Comparison of ENCODE assay signal across 8 cellular contexts in the genomic region with DNA sequence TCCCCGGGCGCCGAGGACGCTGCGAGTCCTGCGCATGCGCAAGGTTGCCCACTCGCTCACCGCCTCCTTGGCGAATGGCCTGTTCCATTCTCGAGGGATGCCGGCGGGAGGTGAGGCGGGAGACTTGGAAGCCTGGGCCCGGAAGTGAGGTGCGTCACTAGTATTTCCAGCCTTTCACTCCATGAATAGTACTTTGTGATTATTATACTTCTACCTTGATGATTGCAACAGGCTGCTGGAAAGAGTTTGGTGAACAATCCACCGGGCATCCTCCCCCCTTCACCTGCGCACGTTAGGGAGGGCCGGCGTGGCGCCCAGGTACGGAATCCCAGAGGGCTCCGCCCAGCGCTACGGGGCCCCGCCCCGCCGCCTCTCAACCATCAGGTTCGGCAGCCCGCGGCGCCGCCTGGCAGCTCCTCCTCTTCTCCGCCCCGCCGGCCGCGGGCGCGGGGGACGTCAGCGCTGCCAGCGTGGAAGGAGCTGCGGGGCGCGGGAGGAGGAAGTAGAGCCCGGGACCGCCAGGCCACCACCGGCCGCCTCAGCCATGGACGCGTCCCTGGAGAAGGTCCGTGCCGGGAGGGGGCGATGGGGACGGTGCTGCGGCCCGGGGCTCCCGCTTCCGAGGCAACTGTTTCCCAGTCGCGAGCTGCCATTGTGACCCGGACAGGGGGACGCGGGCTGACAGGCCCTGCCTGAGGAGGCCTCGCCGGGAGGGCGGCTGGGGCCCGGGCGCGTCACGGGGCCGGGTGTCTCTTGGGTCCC. TPM values are rescaled to one million over a fixed set of nuclear protein-coding genes. Genes with fewer than 3 reads are reported as not detected.
DNase-seq lines count a peak whose midpoint lies in the region; ATAC-seq and TF ChIP-seq lines count a peak whose summit lies in the region.
"Not testable (repeated sequence)": the region's sequence is repeated elsewhere in the genome, so short reads cannot be mapped to it uniquely, and the experiment has no call there.

A gene with protein sequence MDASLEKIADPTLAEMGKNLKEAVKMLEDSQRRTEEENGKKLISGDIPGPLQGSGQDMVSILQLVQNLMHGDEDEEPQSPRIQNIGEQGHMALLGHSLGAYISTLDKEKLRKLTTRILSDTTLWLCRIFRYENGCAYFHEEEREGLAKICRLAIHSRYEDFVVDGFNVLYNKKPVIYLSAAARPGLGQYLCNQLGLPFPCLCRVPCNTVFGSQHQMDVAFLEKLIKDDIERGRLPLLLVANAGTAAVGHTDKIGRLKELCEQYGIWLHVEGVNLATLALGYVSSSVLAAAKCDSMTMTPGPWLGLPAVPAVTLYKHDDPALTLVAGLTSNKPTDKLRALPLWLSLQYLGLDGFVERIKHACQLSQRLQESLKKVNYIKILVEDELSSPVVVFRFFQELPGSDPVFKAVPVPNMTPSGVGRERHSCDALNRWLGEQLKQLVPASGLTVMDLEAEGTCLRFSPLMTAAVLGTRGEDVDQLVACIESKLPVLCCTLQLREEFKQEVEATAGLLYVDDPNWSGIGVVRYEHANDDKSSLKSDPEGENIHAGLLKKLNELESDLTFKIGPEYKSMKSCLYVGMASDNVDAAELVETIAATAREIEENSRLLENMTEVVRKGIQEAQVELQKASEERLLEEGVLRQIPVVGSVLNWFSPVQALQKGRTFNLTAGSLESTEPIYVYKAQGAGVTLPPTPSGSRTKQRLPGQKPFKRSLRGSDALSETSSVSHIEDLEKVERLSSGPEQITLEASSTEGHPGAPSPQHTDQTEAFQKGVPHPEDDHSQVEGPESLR (plus strand): TSS at position 371 of the 762 bp plus-strand sequence. CDS start 174 bp downstream, at position 545.

- H3K4me1 Mint-ChIP-seq in activated T-cell treated with anti-CD3 and anti-CD28 coated beads, Interleukin-2, amount 50 U/mL, for 24 hours (ENCODE audit: low read depth), result peaks cover 29% of the 10 kb centered on the region

- peak; percentile 90 for ATAC-seq in GM21723 (IDR thresholded peaks at IDR 0.05; ENCODE audit: unreplicated experiment)

- H3K9me3 Mint-ChIP-seq in activated T-cell treated with anti-CD3 and anti-CD28 coated beads, Interleukin-2, amount 50 U/mL, for 24 hours, result not testable (repeated sequence)

- H3K4me3 Mint-ChIP-seq in activated T-cell treated with anti-CD3 and anti-CD28 coated beads, Interleukin-2, amount 50 U/mL, for 24 hours, result peak within 1 kb of the TSS; percentile 92

- H3K27ac ChIP-seq in esophagus (ENCODE audit: low read depth in 2 of 2, low read length in 1 of 2), result peak within 1 kb of the TSS; percentile 94 to 98

- peaks cover 24% of the 10 kb centered on the region for H3K36me3 Mint-ChIP-seq in activated T-cell treated with anti-CD3 and anti-CD28 coated beads, Interleukin-2, amount 50 U/mL, for 24 hours (ENCODE audit: low read depth)

- H3K27ac Mint-ChIP-seq in activated T-cell treated with anti-CD3 and anti-CD28 coated beads, Interleukin-2, amount 50 U/mL, for 24 hours, result peak within 1 kb of the TSS; percentile 94

- H3K36me3 ChIP-seq in esophagus (ENCODE audit: control insufficient read depth in 2 of 2, insufficient read depth in 2 of 2, low read length in 1 of 2); mucosa of stomach (ENCODE audit: control insufficient read depth, insufficient read depth, low read length): not testable (repeated sequence)

- DNase-seq in DMS53 (lab: John Stamatoyannopoulos, UW), result peak; percentile 99
- DNase-seq in KG1 (lab: John Stamatoyannopoulos, UW), result peak; percentile 98
- peak; percentile 100 for DNase-seq in activated T-cell treated with anti-CD3 and anti-CD28 coated beads, Interleukin-2, amount 50 U/mL, for 24 hours
- peak; percentile 97 for DNase-seq in stimulated activated CD8-positive, alpha-beta memory T cell treated with anti-CD3 and anti-CD28 coated beads, Interleukin-4, amount 100 ng/mL, for 48 hours

- WGBS in esophagus, 2 donors, result 1% methylated on average over 74 of the region's 74 CpGs

- not testable (repeated sequence) for H3K27me3 Mint-ChIP-seq in activated T-cell treated with anti-CD3 and anti-CD28 coated beads, Interleukin-2, amount 50 U/mL, for 24 hours

- H3K27me3 ChIP-seq in esophagus (ENCODE audit: control insufficient read depth in 1 of 2, insufficient read depth in 2 of 2, low read length in 2 of 2); mucosa of stomach (ENCODE audit: control insufficient read depth, insufficient read depth, low read length): not testable (repeated sequence)

- peak within 1 kb of the TSS; percentile 96 for H3K9ac ChIP-seq in mucosa of stomach (ENCODE audit: low read length)

- H3K4me3 ChIP-seq in esophagus (ENCODE audit: low read depth in 1 of 2, low read length in 2 of 2) (peak within 1 kb of the TSS; percentile 90 to 100), mucosa of stomach (ENCODE audit: low read length) (peak within 1 kb of the TSS; percentile 48)

- H3K4me1 ChIP-seq in esophagus (ENCODE audit: control insufficient read depth in 2 of 2, insufficient read depth in 2 of 2, low read length in 1 of 2), result not testable (repeated sequence)
- H3K4me1 ChIP-seq in mucosa of stomach (ENCODE audit: control insufficient read depth, insufficient read depth, low read length), result peaks cover 20% of the 10 kb centered on the region

- not testable (repeated sequence) for H3K9me3 ChIP-seq in esophagus (ENCODE audit: control insufficient read depth in 2 of 2, insufficient read depth in 1 of 2, low read depth in 1 of 2, low read length in 1 of 2); mucosa of stomach (ENCODE audit: control insufficient read depth, low read length)

TF ChIP-seq in PFSK-1, 5 proteins besides CTCF, POLR2A, EP300 and RAD21:
- TF ChIP-seq REST (IDR thresholded peaks at IDR 0.05; ENCODE audit: insufficient read depth in 1 of 2, low read depth in 2 of 2, low read length in 2 of 2), result peak in 1 of 2 experiments; percentile 55; a peak in 1 of 4 replicates
- peak; percentile 83 for TF ChIP-seq POLR2AphosphoS5 (IDR thresholded peaks at IDR 0.05; ENCODE audit: low read depth, low read length)
- 0 out of 2 replicates have a peak, but pooled peaks have one; percentile 60 for TF ChIP-seq TAF1 (IDR thresholded peaks at IDR 0.05; ENCODE audit: borderline replicate concordance, insufficient read depth, low read length)

RNA-seq across cellular contexts. Expression of the gene that starts here (rescaled TPM):
- polyA plus RNA-seq in PFSK-1 (2012; ENCODE audit: insufficient read length, low read depth), result 56.1 TPM
- 10 to 100 TPM; 32.4 to 35.3 TPM for polyA plus RNA-seq in esophagus

Comparison
In these comparisons a context has a peak if more than half of its experiments do, and no peak if none do; other contexts are left out.
1. Peak in every context shown above with its lines: DNase-seq, ATAC-seq, H3K4me3 ChIP-seq and H3K27ac ChIP-seq.